21 cellular contexts compared by ENCODE assay signal in the genomic region with DNA sequence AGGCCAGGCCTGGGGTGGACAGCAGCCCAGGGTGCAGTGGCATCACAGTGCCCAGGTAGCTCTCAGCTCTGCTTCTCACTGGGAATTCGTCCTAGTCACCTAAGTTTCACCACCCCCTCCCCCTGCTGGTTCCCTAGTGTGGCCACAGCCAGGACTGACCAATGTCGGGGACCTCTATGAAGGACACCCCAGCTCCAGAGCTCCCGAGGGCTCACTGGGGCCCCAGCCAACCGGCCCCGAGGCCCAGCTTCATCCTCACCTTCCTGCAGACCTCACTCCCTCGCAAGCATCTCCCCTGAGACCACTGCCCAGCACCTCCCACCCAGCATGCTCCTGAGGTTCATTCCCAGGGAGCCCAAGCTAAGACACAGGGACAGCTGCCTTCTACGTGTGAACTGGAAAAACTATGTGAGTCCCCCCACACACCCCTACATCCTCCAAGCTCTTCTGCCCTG. TPM values are rescaled to one million over a fixed set of nuclear protein-coding genes. Genes with fewer than 3 reads are reported as not detected.
A peak's percentile ranks its signal among the peaks of the same experiment; 100 is the strongest.
DNase-seq lines count a peak whose midpoint lies in the region; ATAC-seq and TF ChIP-seq lines count a peak whose summit lies in the region.
"Had no signal": no experiment of that assay in that cellular context is flagged by ENCODE, and none has a peak within 500 bp of the region (broad histone marks: within the 10 kb centered on the region; RNA-seq: fewer than 3 reads in every experiment).

No MANE protein-coding gene starts in this region.

- no peaks in the 10 kb centered on the region for H3K36me3 Mint-ChIP-seq in CD14-positive monocyte
- H3K36me3 Mint-ChIP-seq: CD8-positive, alpha-beta T cell had no signal

- H2BK5ac ChIP-seq in neuronal stem cell (ENCODE audit: low read length), result no peak overlapping the region

- no peaks in the 10 kb centered on the region for H3K36me3 ChIP-seq in WERI-Rb-1
- H3K36me3 ChIP-seq in neuronal stem cell (replicated peaks in 1 of 2; ENCODE audit: control insufficient read depth in 2 of 2, insufficient read depth in 2 of 2, low read length in 2 of 2), result no peaks in the 10 kb centered on the region
- no peaks in the 10 kb centered on the region for H3K36me3 ChIP-seq in heart right ventricle
- no peaks in the 10 kb centered on the region for H3K36me3 ChIP-seq in upper lobe of right lung
- H3K36me3 ChIP-seq: BLaER1, HAP-1 had no signal

- ATAC-seq in heart right ventricle, result no peak
- ATAC-seq in upper lobe of right lung, result no peak
- ATAC-seq: CD8-positive, alpha-beta T cell; GM12878 had no signal

- TF ChIP-seq CTCF in CD14-positive monocyte (IDR thresholded peaks at IDR 0.05) (no peak), WERI-Rb-1 (IDR thresholded peaks at IDR 0.05; ENCODE audit: low read depth, low read length) (peak; percentile 33; the same call in 1 of the 2 replicates), dorsolateral prefrontal cortex (IDR thresholded peaks at IDR 0.05 in 54 of 56, conservative IDR thresholded peaks at IDR 0.05 in 2 of 56; ENCODE audit: low read depth in 1 of 56, partially characterized antibody in 56 of 56) (no peak), heart right ventricle (IDR thresholded peaks at IDR 0.05) (no peak), upper lobe of right lung (IDR thresholded peaks at IDR 0.05) (no peak)

- H3K27me3 ChIP-seq in WERI-Rb-1 (ENCODE audit: insufficient read depth, low read depth, severe bottlenecking) (no peaks in the 10 kb centered on the region), dorsolateral prefrontal cortex (no peaks in the 10 kb centered on the region), neuronal stem cell (ENCODE audit: control insufficient read depth in 3 of 3, insufficient read depth in 3 of 3, low read depth in 1 of 3, low read length in 3 of 3) (peaks cover 0 to 5% (median 0%) of the 10 kb centered on the region in 3 experiments), heart right ventricle (peaks cover 0 to 35% (median 20%) of the 10 kb centered on the region in 7 donors), upper lobe of right lung (peaks cover 20% of the 10 kb centered on the region)

- peaks cover 14 to 28% (median 20%) of the 10 kb centered on the region in 3 donors for H3K27me3 Mint-ChIP-seq in CD14-positive monocyte (ENCODE audit: low read depth in 3 of 3)

- intact Hi-C loops in CD14-positive monocyte (cut with micrococcal nuclease) (no loop called here), dorsolateral prefrontal cortex (cut with DNase I) (loop anchor here in 1 of 2 donors (2.0 kb wide), 1 partner anchor 45 kb away; a partner anchor contains a TSS), heart right ventricle (cut with DNase I) (no loop called here), upper lobe of right lung (cut with DNase I) (no loop called here)

- no peaks in the 10 kb centered on the region for H3K9me3 ChIP-seq in WERI-Rb-1 (ENCODE audit: severe bottlenecking)
- no peaks in the 10 kb centered on the region for H3K9me3 ChIP-seq in neuronal stem cell (replicated peaks in 1 of 2; ENCODE audit: control insufficient read depth in 2 of 2, insufficient read depth in 1 of 2, low read depth in 1 of 2, low read length in 2 of 2)
- H3K9me3 ChIP-seq in heart right ventricle, result no peaks in the 10 kb centered on the region
- H3K9me3 ChIP-seq in upper lobe of right lung, result no peaks in the 10 kb centered on the region
- H3K9me3 ChIP-seq: BLaER1, HAP-1 had no signal

- no peak overlapping the region for H2BK15ac ChIP-seq in neuronal stem cell (ENCODE audit: low read length)

- H3K4ac ChIP-seq in neuronal stem cell (ENCODE audit: low read length), result no peak overlapping the region

- H3K9ac ChIP-seq in neuronal stem cell (ENCODE audit: low read depth, low read length, poor library complexity), result peak overlapping the region; percentile 7
- H3K9ac ChIP-seq: BLaER1 had no signal

- H4K91ac ChIP-seq in neuronal stem cell (ENCODE audit: low read depth, low read length, poor library complexity), result no peak overlapping the region

- H2BK12ac ChIP-seq in neuronal stem cell (ENCODE audit: low read length), result no peak overlapping the region

- H2AFZ ChIP-seq in neuronal stem cell (ENCODE audit: low read length), result no peak overlapping the region

- H2AK5ac ChIP-seq in neuronal stem cell (ENCODE audit: low read depth, low read length), result peak overlapping the region; percentile 18

- no peak overlapping the region for H4K8ac ChIP-seq in neuronal stem cell (ENCODE audit: low read depth, low read length)

- no peak overlapping the region for H3K23ac ChIP-seq in neuronal stem cell (ENCODE audit: low read depth, low read length, poor library complexity)

- H3K4me1 Mint-ChIP-seq in CD14-positive monocyte, result peaks cover 3% of the 10 kb centered on the region

- no peak overlapping the region for H3K27ac Mint-ChIP-seq in CD14-positive monocyte
- H3K27ac Mint-ChIP-seq: CD8-positive, alpha-beta T cell had no signal

- no peak overlapping the region for H3K4me3 ChIP-seq in WERI-Rb-1 (ENCODE audit: low read depth, low read length)
- H3K4me3 ChIP-seq in dorsolateral prefrontal cortex, result no peak overlapping the region
- no peak overlapping the region for H3K4me3 ChIP-seq in neuronal stem cell (ENCODE audit: low read length in 2 of 2)
- H3K4me3 ChIP-seq in heart right ventricle, result no peak overlapping the region
- no peak overlapping the region for H3K4me3 ChIP-seq in upper lobe of right lung
- H3K4me3 ChIP-seq: BLaER1, GM12878, HAP-1 had no signal

- H3K4me1 ChIP-seq in neuronal stem cell (ENCODE audit: control insufficient read depth in 2 of 2, insufficient read depth in 1 of 2, low read depth in 1 of 2, low read length in 2 of 2) (no peaks in the 10 kb centered on the region), heart right ventricle (peaks cover 0 to 7% (median 0%) of the 10 kb centered on the region in 9 donors), upper lobe of right lung (no peaks in the 10 kb centered on the region)
- H3K4me1 ChIP-seq: HAP-1 had no signal

- H3K18ac ChIP-seq in neuronal stem cell (ENCODE audit: low read length), result no peak overlapping the region

- no peak overlapping the region for H2BK120ac ChIP-seq in neuronal stem cell (ENCODE audit: low read depth, low read length)

- H3K9me3 Mint-ChIP-seq in CD14-positive monocyte, result no peaks in the 10 kb centered on the region
- H3K9me3 Mint-ChIP-seq: CD8-positive, alpha-beta T cell had no signal

- no peak overlapping the region for H3K4me3 Mint-ChIP-seq in CD14-positive monocyte
- H3K4me3 Mint-ChIP-seq: CD8-positive, alpha-beta T cell had no signal

- H3K79me1 ChIP-seq in neuronal stem cell (ENCODE audit: low read depth, low read length), result no peaks in the 10 kb centered on the region

- H3K14ac ChIP-seq in neuronal stem cell (ENCODE audit: low read length), result no peak overlapping the region

- DNase-seq in CD14-positive monocyte (ENCODE audit: low spot score), result peak; percentile 19
- no peak for DNase-seq in WERI-Rb-1
- peak in 1 of 10 donors; percentile 31 for DNase-seq in dorsolateral prefrontal cortex
- DNase-seq in neuronal stem cell (ENCODE audit: low spot score), result no peak
- no peak for DNase-seq in heart right ventricle
- no peak for DNase-seq in upper lobe of right lung
- DNase-seq in stimulated activated CD4-positive, alpha-beta T cell treated with anti-CD3 and anti-CD28 coated beads, Interleukin-15, amount 100 ng/mL, for 24 hours, result no peak
- DNase-seq in activated CD8-positive, alpha-beta memory T cell treated with anti-CD3 and anti-CD28 coated beads, Interleukin-2, amount 50 U/mL, for 4 hours, result no peak
- DNase-seq: 8988T, Calu3, DMS79 treated with DMSO at 0.1 percent for 48 hours, GF-D8 had no signal

- peak overlapping the region; percentile 60 for H3K27ac ChIP-seq in WERI-Rb-1
- peak overlapping the region in 50 of 59 donors; percentile 22 to 91 (median 73) for H3K27ac ChIP-seq in dorsolateral prefrontal cortex
- H3K27ac ChIP-seq in neuronal stem cell (replicated peaks; ENCODE audit: low read length), result no peak overlapping the region
- H3K27ac ChIP-seq in heart right ventricle, result no peak overlapping the region
- no peak overlapping the region for H3K27ac ChIP-seq in upper lobe of right lung
- H3K27ac ChIP-seq: BLaER1, HL-60 had no signal

- WGBS in neuronal stem cell (ENCODE audit: extremely low coverage in 2 of 2, insufficient read length in 2 of 2, insufficient replicate concordance in 1 of 2), 2 donors, result no CpG with 5 or more reads among the region's 7 CpGs
- WGBS in heart right ventricle, 2 donors, result 72 to 83% methylated on average over 7 of the region's 7 CpGs

- no peak overlapping the region for H3K4me2 ChIP-seq in neuronal stem cell (ENCODE audit: insufficient read depth, low read length, poor library complexity, severe bottlenecking)
- H3K4me2 ChIP-seq: BLaER1 had no signal

RNA-seq across cellular contexts. Expression of a gene that starts 4.9 kb away (rescaled TPM):
- polyA plus RNA-seq in CD14-positive monocyte, result not detected
- total RNA-seq in dorsolateral prefrontal cortex, result 1 to 10 TPM in 59 of 120 experiments, under 1 TPM in 58, not detected in 3; 0.14 to 4.9 (median 1.0) TPM
- polyA plus RNA-seq in neuronal stem cell (2013, experiment 1 of 2), result not detected
- not detected for polyA plus RNA-seq in neuronal stem cell (2013, experiment 2 of 2)
- not detected for total RNA-seq in heart right ventricle
- not detected for polyA plus RNA-seq in heart right ventricle
- not detected for total RNA-seq in upper lobe of right lung
- total RNA-seq: A673; Calu3; CD8-positive, alpha-beta T cell; GM12878; H1; HT1080 had no signal
- polyA plus RNA-seq: AG04450, GM12878, H1 had no signal

RNA-seq across cellular contexts. Expression of a gene that starts 44.8 kb away (rescaled TPM):
- not detected for polyA plus RNA-seq in CD14-positive monocyte
- total RNA-seq in dorsolateral prefrontal cortex, result 100 to 1,000 TPM; 323 to 524 (median 437) TPM
- 2.6 TPM for polyA plus RNA-seq in neuronal stem cell (2013, experiment 1 of 2)
- polyA plus RNA-seq in neuronal stem cell (2013, experiment 2 of 2), result 2.8 TPM
- total RNA-seq in heart right ventricle, result 10 to 100 TPM; 17.4 to 63.3 (median 34.4) TPM
- 10 to 100 TPM in 1 of 2 donors, under 1 TPM in 1; 0.90 to 10.5 TPM for polyA plus RNA-seq in heart right ventricle
- total RNA-seq in upper lobe of right lung, result 5.1 TPM

Comparison
In these comparisons a context has a peak if more than half of its experiments do, and no peak if none do; other contexts are left out.
1. H3K27ac ChIP-seq: peak in WERI-Rb-1 (single experiment) and dorsolateral prefrontal cortex (50 of 59); none in neuronal stem cell (single experiment), heart right ventricle (0 of 10) and upper lobe of right lung (single experiment).
2. RNA of a gene that starts 44.8 kb away (total RNA-seq): 323 to 524 TPM in dorsolateral prefrontal cortex; 17.4 to 63.3 TPM in heart right ventricle and 5.1 TPM in upper lobe of right lung (single experiment); every median in the first group is over 4 times any median in the second.